ENCODE assay signal across 23 cellular contexts in genomic region chr14:42550282-42550681, GRCh38.
"Had no signal": no experiment of that assay in that cellular context is flagged by ENCODE, and none has a peak within 500 bp of the region (broad histone marks: within the 10 kb centered on the region; RNA-seq: fewer than 3 reads in every experiment).

No MANE protein-coding gene starts in this region.

- H3K27ac ChIP-seq: colonic mucosa, epithelial cell of prostate, esophagus squamous epithelium, gastrocnemius medialis, hepatocyte, left lung, lower lobe of right lung had no signal

- DNase-seq: cerebellar nuclear complex; colonic mucosa; cortex of kidney; effector CD8-positive, alpha-beta T cell; effector memory CD8-positive, alpha-beta T cell; endodermal cell; erythroblast; esophagus squamous epithelium; foreskin fibroblast; foreskin melanocyte; gastrocnemius medialis; glutamatergic neuron; head of caudate nucleus; hypothalamus; immature natural killer cell; left cardiac atrium; left lung; lower lobe of right lung; mesenchymal stem cell; mucosa of descending colon had no signal

- H3K4me3 ChIP-seq: colonic mucosa, esophagus squamous epithelium, gastrocnemius medialis, hepatocyte, left lung, lower lobe of right lung, mucosa of descending colon had no signal

- H3K36me3 ChIP-seq: colonic mucosa, esophagus squamous epithelium, gastrocnemius medialis, left lung, lower lobe of right lung had no signal

- H3K4me1 ChIP-seq: colonic mucosa, esophagus squamous epithelium, gastrocnemius medialis, left lung, lower lobe of right lung had no signal

- H3K27me3 ChIP-seq: colonic mucosa, esophagus squamous epithelium, gastrocnemius medialis, hepatocyte, left lung had no signal

- H3K9me3 ChIP-seq: colonic mucosa, esophagus squamous epithelium, gastrocnemius medialis, left lung, lower lobe of right lung had no signal

- ATAC-seq: effector memory CD8-positive, alpha-beta T cell; esophagus mucosa; gastrocnemius medialis; left cardiac atrium; left lung; lower lobe of right lung; mucosa of descending colon had no signal
